8 cellular contexts compared by ENCODE assay signal in the genomic region with DNA sequence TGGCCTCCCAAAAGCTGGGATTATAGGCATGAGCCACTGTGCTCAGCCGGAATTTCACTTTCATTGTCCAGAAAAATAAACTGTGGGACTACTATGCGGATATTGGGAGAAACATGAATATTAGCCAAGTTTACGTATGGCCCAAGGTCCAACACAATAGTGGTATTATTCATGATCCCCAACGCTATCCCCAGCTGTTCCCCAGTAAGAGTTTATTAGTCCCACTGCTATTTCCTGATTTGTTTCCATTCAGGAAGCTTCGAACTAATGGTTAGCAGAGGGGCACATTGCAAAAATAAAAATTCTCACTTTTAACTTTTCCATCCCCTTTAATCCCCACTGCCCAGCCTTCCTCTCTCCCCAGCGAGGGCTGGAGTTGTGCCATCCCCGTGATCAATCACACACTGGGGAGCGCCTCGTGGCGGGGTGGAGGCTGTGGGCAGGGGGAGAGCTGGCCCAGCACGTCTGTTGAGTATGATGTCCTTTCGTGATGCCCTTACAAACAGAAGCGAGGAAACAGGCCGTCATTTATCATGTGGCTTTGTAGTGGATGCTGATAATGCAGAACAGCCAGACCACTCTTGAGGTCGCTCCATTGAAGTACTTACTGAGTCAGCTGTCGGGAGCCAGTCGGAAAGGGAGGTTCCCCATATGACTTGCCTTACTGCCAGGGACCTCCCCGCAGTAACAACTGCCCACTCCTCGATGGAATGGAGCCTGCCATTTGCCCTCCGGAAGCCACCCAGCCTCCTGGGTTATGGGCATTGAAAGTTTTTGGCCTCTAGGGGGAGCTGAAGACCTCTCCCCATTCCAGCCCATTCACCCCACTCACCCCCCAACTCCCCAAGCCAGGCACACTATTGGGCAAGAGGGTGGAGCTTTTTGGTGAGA.
DNase-seq lines count a peak whose midpoint lies in the region; ATAC-seq, FAIRE-seq and TF ChIP-seq lines count a peak whose summit lies in the region.

No MANE protein-coding gene starts in this region.

- H4K5ac ChIP-seq in H9 (ENCODE audit: insufficient read length, low read depth, low read length), result no peak overlapping the region

- H4K8ac ChIP-seq in H9 (replicated peaks; ENCODE audit: insufficient read length, low read depth, low read length), result no peak overlapping the region

- ATAC-seq in GM19397 (IDR thresholded peaks at IDR 0.05; ENCODE audit: unreplicated experiment) (no peak), pancreas (no peak), mucosa of descending colon (no peak), HG02981 (IDR thresholded peaks at IDR 0.05; ENCODE audit: unreplicated experiment) (no peak)

- H3K79me1 ChIP-seq in H9 (ENCODE audit: insufficient read depth, low read depth, low read length, poor library complexity, severe bottlenecking), result no peaks in the 10 kb centered on the region

- no peaks in the 10 kb centered on the region for H3K9me2 ChIP-seq in hepatocyte (replicated peaks; ENCODE audit: insufficient read depth)

- no peak overlapping the region for H2AK5ac ChIP-seq in H9 (ENCODE audit: insufficient read length, low read length)

- no peak overlapping the region for H3T11ph ChIP-seq in H9 (ENCODE audit: low read length)

- H2AFZ ChIP-seq in H9 (ENCODE audit: low read length) (no peak overlapping the region), hepatocyte (no peak overlapping the region)

- intact Hi-C loops in pancreas (cut with DNase I), result loop anchor here in 1 of 3 donors (10.0 kb wide), 1 partner anchor 316 kb away; no protein-coding TSS in a partner anchor
- intact Hi-C loops in mucosa of descending colon (cut with DNase I, micrococcal nuclease), result no loop called here

- H3K23me2 ChIP-seq in H9 (ENCODE audit: insufficient read length, low read depth, low read length, poor library complexity, severe bottlenecking), result no peaks in the 10 kb centered on the region

- no peak overlapping the region for H3K4ac ChIP-seq in H9 (ENCODE audit: low read depth, low read length)

- no peak overlapping the region for H3K23ac ChIP-seq in H9 (ENCODE audit: insufficient read length, low read depth, low read length)

- H3K27ac ChIP-seq in H9 (ENCODE audit: insufficient read length, low read depth, low read length), result no peak overlapping the region
- no peak overlapping the region for H3K27ac ChIP-seq in hepatocyte
- H3K27ac ChIP-seq in pancreas, result no peak overlapping the region

- no peaks in the 10 kb centered on the region; the same call in 1 of the 2 replicates for H3K27me3 Mint-ChIP-seq in H9 (ENCODE audit: low read depth)

- no peak overlapping the region for H4K91ac ChIP-seq in H9 (ENCODE audit: insufficient read length, low read depth, low read length)

- no peak overlapping the region for H2BK12ac ChIP-seq in H9 (ENCODE audit: insufficient read length, low read depth, low read length)

- H3K79me2 ChIP-seq in H9 (ENCODE audit: insufficient read depth, low read length) (0 out of 2 replicates have a peak, but pooled peaks cover 2% of the 10 kb centered on the region), hepatocyte (no peaks in the 10 kb centered on the region)

- H3K9me3 ChIP-seq in H9 (ENCODE audit: control insufficient read depth, low read depth, low read length), result no peaks in the 10 kb centered on the region
- no peaks in the 10 kb centered on the region for H3K9me3 ChIP-seq in hepatocyte (ENCODE audit: low read depth)
- H3K9me3 ChIP-seq in pancreas, result no peaks in the 10 kb centered on the region
- no peaks in the 10 kb centered on the region for H3K9me3 ChIP-seq in mucosa of descending colon

- H3K27ac Mint-ChIP-seq in H9, result no peak overlapping the region

- FAIRE-seq in pancreas (lab: Jason Lieb, UNC), result no peak

- H3K9ac ChIP-seq in H9 (ENCODE audit: extremely low read depth, insufficient read length, low read length), result no peak overlapping the region

- H4K20me1 ChIP-seq in H9 (ENCODE audit: control insufficient read depth, insufficient read depth, insufficient read length) (no peaks in the 10 kb centered on the region), hepatocyte (ENCODE audit: insufficient read depth, poor library complexity, severe bottlenecking) (no peaks in the 10 kb centered on the region)

- H3K4me1 ChIP-seq in H9 (ENCODE audit: insufficient read depth, low read length) (no peaks in the 10 kb centered on the region; the same call in 1 of the 2 replicates), hepatocyte (ENCODE audit: insufficient read depth) (no peaks in the 10 kb centered on the region), pancreas (no peaks in the 10 kb centered on the region), mucosa of descending colon (ENCODE audit: low read depth) (no peaks in the 10 kb centered on the region)

- H3K4me3 Mint-ChIP-seq in H9, result no peak overlapping the region

- TF ChIP-seq CTCF in H9 (conservative IDR thresholded peaks at IDR 0.05) (peak; percentile 72), WI38 (IDR thresholded peaks at IDR 0.05; ENCODE audit: low read depth, low read length) (peak; percentile 27; the same call in 1 of the 2 replicates), hepatocyte (IDR thresholded peaks at IDR 0.05; ENCODE audit: poor library complexity) (peak; percentile 21), pancreas (IDR thresholded peaks at IDR 0.05) (no peak), mucosa of descending colon (IDR thresholded peaks at IDR 0.05) (no peak)

- H3K14ac ChIP-seq in H9 (ENCODE audit: insufficient read depth, low read length), result no peak overlapping the region

- H3K36me3 ChIP-seq in hepatocyte (replicated peaks; ENCODE audit: insufficient read depth, low read depth) (no peaks in the 10 kb centered on the region), pancreas (no peaks in the 10 kb centered on the region), mucosa of descending colon (ENCODE audit: low read depth) (no peaks in the 10 kb centered on the region)

- H3K56ac ChIP-seq in H9 (ENCODE audit: insufficient read length, low read depth, low read length), result no peak overlapping the region

- H2BK120ac ChIP-seq in H9 (ENCODE audit: low read depth, low read length, poor library complexity, severe bottlenecking), result no peak overlapping the region

- no peak overlapping the region for H3K18ac ChIP-seq in H9 (ENCODE audit: insufficient read length, low read depth, low read length)

- peaks cover 17 to 18% of the 10 kb centered on the region in 2 experiments for H3K4me1 Mint-ChIP-seq in H9

- H3K4me3 ChIP-seq in WI38 (ENCODE audit: low read depth, low read length), result no peak overlapping the region
- H3K4me3 ChIP-seq in hepatocyte, result no peak overlapping the region
- H3K4me3 ChIP-seq in pancreas, result no peak overlapping the region
- H3K4me3 ChIP-seq in mucosa of descending colon, result no peak overlapping the region

- no peak overlapping the region for H2BK15ac ChIP-seq in H9 (ENCODE audit: low read depth, low read length)

- no peaks in the 10 kb centered on the region for H3K27me3 ChIP-seq in H9 (ENCODE audit: insufficient read depth, low read length)
- H3K27me3 ChIP-seq in hepatocyte, result no peaks in the 10 kb centered on the region
- no peaks in the 10 kb centered on the region for H3K27me3 ChIP-seq in pancreas

- peak; percentile 38 for DNase-seq in AG20443 (ENCODE audit: low spot score)
- DNase-seq in H9, result peak; percentile 52
- no peak for DNase-seq in hepatocyte (ENCODE audit: low spot score)
- DNase-seq in pancreas, result no peak
- DNase-seq in mucosa of descending colon, result no peak

- H2BK20ac ChIP-seq in H9 (ENCODE audit: low read depth, low read length, poor library complexity, severe bottlenecking), result no peak overlapping the region

- no CpG with 5 or more reads among the region's 20 CpGs for WGBS in H9 (ENCODE audit: extremely low coverage, insufficient read length, low lambda C conversion rate)
- 74% methylated on average over 20 of the region's 20 CpGs for WGBS in hepatocyte (ENCODE audit: low lambda C conversion rate, missing lambda C conversion rate)
- WGBS in pancreas, 2 donors, result 55 to 64% methylated on average over 20 of the region's 20 CpGs

- H3K4me2 ChIP-seq in H9 (ENCODE audit: insufficient read depth, insufficient read length, low read length) (no peak overlapping the region), hepatocyte (no peak overlapping the region)

- H3K36me3 Mint-ChIP-seq in H9 (ENCODE audit: insufficient read depth in 1 of 3, low read depth in 3 of 3), result peaks cover 0 to 3% (median 0%) of the 10 kb centered on the region in 3 experiments; a peak in 1 of 7 replicates

- no peaks in the 10 kb centered on the region; a peak in 3 of 5 replicates for H3K9me3 Mint-ChIP-seq in H9

- no peak overlapping the region for H2BK5ac ChIP-seq in H9 (ENCODE audit: insufficient read length, low read length)

Comparison
In these comparisons a context has a peak if more than half of its experiments do, and no peak if none do; other contexts are left out.
1. DNase-seq: peak in AG20443 (single experiment) and H9 (single experiment); none in hepatocyte (single experiment), pancreas (0 of 6) and mucosa of descending colon (0 of 3).
2. CTCF ChIP-seq: peak in H9 (single experiment), WI38 (single experiment) and hepatocyte (single experiment); none in pancreas (0 of 4) and mucosa of descending colon (single experiment).